16 cellular contexts compared by ENCODE assay signal in the genomic region with DNA sequence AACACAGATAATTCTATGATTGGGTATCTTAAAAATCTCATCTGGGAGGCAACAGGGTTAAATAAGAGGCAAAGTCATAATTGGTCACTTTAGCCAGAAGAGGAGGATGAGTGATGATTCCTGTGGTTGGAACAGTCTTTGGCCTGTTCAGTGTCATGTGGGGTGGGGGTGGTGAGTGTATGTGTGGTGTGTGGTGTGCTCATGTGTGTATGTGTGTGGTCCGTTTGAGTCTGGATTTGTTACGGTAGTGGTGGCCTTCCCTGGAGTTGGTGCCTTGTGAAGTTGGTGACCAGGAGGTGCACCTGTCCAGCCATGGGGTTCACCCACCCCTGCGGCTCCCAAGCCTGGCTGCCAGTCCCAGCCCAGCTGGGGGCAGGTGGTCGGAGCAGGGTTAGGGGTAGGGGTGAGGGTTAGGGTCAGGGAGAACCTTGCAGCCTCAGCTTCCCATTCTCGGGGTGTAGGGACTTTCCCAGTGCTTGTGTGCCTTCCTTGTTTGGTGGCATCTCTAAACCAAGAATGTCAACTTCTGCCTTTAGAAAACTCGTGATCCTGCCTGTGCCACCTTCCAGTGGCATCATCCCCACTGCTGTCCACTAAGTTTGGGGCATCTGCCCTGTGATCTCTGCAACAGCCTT.
DNase-seq lines count a peak whose midpoint lies in the region; ATAC-seq, FAIRE-seq and TF ChIP-seq lines count a peak whose summit lies in the region.
"Had no signal": no experiment of that assay in that cellular context is flagged by ENCODE, and none has a peak within 500 bp of the region (broad histone marks: within the 10 kb centered on the region; RNA-seq: fewer than 3 reads in every experiment).

No MANE protein-coding gene starts in this region.

- H2BK12ac ChIP-seq in mesenchymal stem cell (ENCODE audit: low read length in 2 of 2): no peak overlapping the region

- no peak overlapping the region for H3K27ac ChIP-seq in GM12878 (ENCODE audit: control insufficient read depth, insufficient read depth)
- H3K27ac ChIP-seq in mesenchymal stem cell (ENCODE audit: low read length, poor library complexity, severe bottlenecking): no peak overlapping the region
- H3K27ac ChIP-seq in brain microvascular endothelial cell: no peak overlapping the region
- H3K27ac ChIP-seq: RWPE1, vagina had no signal

- H3K9me3 Mint-ChIP-seq in stimulated activated naive CD8-positive, alpha-beta T cell treated with anti-CD3 and anti-CD28 coated beads, Interleukin-15, amount 100 ng/mL, for 72 hours: no peaks in the 10 kb centered on the region
- H3K9me3 Mint-ChIP-seq: CD8-positive, alpha-beta memory T cell; T-cell had no signal

- TF ChIP-seq RAD21 in GM12878 (IDR thresholded peaks at IDR 0.05; ENCODE audit: insufficient read depth, low read depth, low read length): no peak

- H2BK5ac ChIP-seq in mesenchymal stem cell (ENCODE audit: low read depth, low read length, poor library complexity, severe bottlenecking): no peak overlapping the region

- no peaks in the 10 kb centered on the region for H3K9me3 ChIP-seq in GM12878 (replicated peaks; ENCODE audit: control insufficient read depth, insufficient read depth, low read length)
- H3K9me3 ChIP-seq in mesenchymal stem cell (ENCODE audit: control insufficient read depth, low read length): no peaks in the 10 kb centered on the region
- H3K9me3 ChIP-seq: pancreas, vagina had no signal

- H2BK15ac ChIP-seq in mesenchymal stem cell (ENCODE audit: low read depth, poor library complexity, severe bottlenecking): no peak overlapping the region

- no peak for TF ChIP-seq POLR2A in GM12878 (IDR thresholded peaks at IDR 0.05; ENCODE audit: low read depth, low read length)

- H3K4me3 ChIP-seq in GM12878 (no peak overlapping the region), mesenchymal stem cell (ENCODE audit: insufficient read depth in 1 of 2, low read depth in 1 of 2, low read length in 2 of 2) (no peak overlapping the region), brain microvascular endothelial cell (ENCODE audit: low read depth, low read length) (no peak overlapping the region)
- H3K4me3 ChIP-seq: pancreas, vagina had no signal

- peak; percentile 38 for FAIRE-seq in GM12878 (lab: Jason Lieb, UNC)
- FAIRE-seq: HTR-8/SVneo, pancreas had no signal

- H3K18ac ChIP-seq in mesenchymal stem cell (ENCODE audit: low read depth in 1 of 2, low read length in 2 of 2): no peak overlapping the region

- H3K27me3 ChIP-seq in GM12878 (replicated peaks in 1 of 2; ENCODE audit: control insufficient read depth in 2 of 2, insufficient read depth in 2 of 2, low read length in 1 of 2) (no peaks in the 10 kb centered on the region), mesenchymal stem cell (ENCODE audit: control insufficient read depth in 1 of 2, insufficient read depth in 1 of 2, low read length in 2 of 2) (no peaks in the 10 kb centered on the region), brain microvascular endothelial cell (replicated peaks) (no peaks in the 10 kb centered on the region)
- H3K27me3 ChIP-seq: pancreas, vagina had no signal

- RAD21 ChIA-PET in GM12878 (lab: Charles Lee; ENCODE audit: unreplicated experiment): no interaction called here

- ATAC-seq in stimulated activated naive CD8-positive, alpha-beta T cell treated with anti-CD3 and anti-CD28 coated beads, Interleukin-15, Interleukin-2, amounts not matched to agents 100 U/mL and 50 U/mL, for 24 hours: peak; percentile 30
- no peak for ATAC-seq in stimulated activated naive CD8-positive, alpha-beta T cell treated with anti-CD3 and anti-CD28 coated beads, Interleukin-15, amount 100 ng/mL, for 72 hours
- ATAC-seq in GM12878 (peak; percentile 55), HG02623 (IDR thresholded peaks at IDR 0.05; ENCODE audit: unreplicated experiment) (no peak)
- ATAC-seq: T-cell had no signal

- in situ Hi-C loops in GM12878 (cut with MboI) (no loop called here), brain microvascular endothelial cell (cut with HindIII; ENCODE audit: low pct_ligation_motif_present, low sequenced_read_pairs) (no loop called here)

- H3K9ac ChIP-seq in GM12878 (ENCODE audit: control insufficient read depth, insufficient read depth, low read length) (no peak overlapping the region), mesenchymal stem cell (ENCODE audit: low read length) (no peak overlapping the region)

- H3K79me2 ChIP-seq in GM12878 (ENCODE audit: control insufficient read depth, insufficient read depth, low read length): no peaks in the 10 kb centered on the region

- H3K4me1 ChIP-seq in GM12878 (ENCODE audit: control insufficient read depth, insufficient read depth, low read length) (peaks cover 7% of the 10 kb centered on the region), mesenchymal stem cell (ENCODE audit: control insufficient read depth, insufficient read depth, low read depth, low read length) (no peaks in the 10 kb centered on the region)
- H3K4me1 ChIP-seq: pancreas, vagina had no signal

- no peak overlapping the region for H2AK5ac ChIP-seq in mesenchymal stem cell (ENCODE audit: low read length, severe bottlenecking)

- BruUV-seq in GM12878 (replicated peaks; lab: Mats Ljungman, UMichigan): no TSS peak

- H3K4me2 ChIP-seq in GM12878 (ENCODE audit: control insufficient read depth, insufficient read depth): no peak overlapping the region
- H3K4me2 ChIP-seq in mesenchymal stem cell (ENCODE audit: low read length, poor library complexity, severe bottlenecking): no peak overlapping the region

- SMC1A ChIA-PET in GM12878 (lab: Charles Lee; ENCODE audit: uncharacterized antibody, unreplicated experiment): interaction anchor here (1.1 to 1.9 kb wide), 3 partner anchors 8 to 130 kb away, joined by 4 to 5 read pairs (median 4); no protein-coding TSS in a partner anchor

- peak overlapping the region in 1 of 2 experiments; percentile 17 for H3K4ac ChIP-seq in mesenchymal stem cell (ENCODE audit: low read depth in 1 of 2, low read length in 2 of 2)

- CTCF ChIA-PET in GM12878 (lab: Yijun Ruan, JAX): interaction anchor here (1.2 to 1.6 kb wide), 3 partner anchors 8 to 354 kb away, joined by 3 to 6 read pairs (median 4); no protein-coding TSS in a partner anchor

- no peaks in the 10 kb centered on the region for H3K36me3 ChIP-seq in GM12878 (ENCODE audit: control insufficient read depth in 2 of 2, insufficient read depth in 2 of 2, low read length in 1 of 2)
- H3K36me3 ChIP-seq in mesenchymal stem cell (ENCODE audit: control insufficient read depth in 1 of 2, insufficient read depth in 2 of 2, low read depth in 1 of 2, low read length in 2 of 2): peaks cover 41 to 91% of the 10 kb centered on the region in 2 experiments
- H3K36me3 ChIP-seq in brain microvascular endothelial cell (replicated peaks): peaks cover 97% of the 10 kb centered on the region
- H3K36me3 ChIP-seq: pancreas had no signal

- no peak overlapping the region for H3K14ac ChIP-seq in mesenchymal stem cell (ENCODE audit: low read length in 2 of 2)

- 0 out of 4 replicates have a peak, but pooled peaks of 1 of the 2 experiments have one; percentile 19 for TF ChIP-seq EP300 in GM12878 (IDR thresholded peaks at IDR 0.05; ENCODE audit: borderline replicate concordance in 1 of 2, control insufficient read depth in 1 of 2, low read depth in 2 of 2, low read length in 2 of 2)

- 22% methylated on average over 6 of the region's 6 CpGs for WGBS in GM12878 (ENCODE audit: insufficient coverage, insufficient replicate concordance, low lambda C conversion rate, missing lambda C conversion rate)
- WGBS in mesenchymal stem cell: 92% methylated on average over 6 of the region's 6 CpGs

- H3K27ac Mint-ChIP-seq in stimulated activated naive CD8-positive, alpha-beta T cell treated with anti-CD3 and anti-CD28 coated beads, Interleukin-15, amount 100 ng/mL, for 72 hours: no peak overlapping the region
- H3K27ac Mint-ChIP-seq: CD8-positive, alpha-beta memory T cell; T-cell had no signal

- H3K23ac ChIP-seq in mesenchymal stem cell (ENCODE audit: low read length in 2 of 2): no peak overlapping the region

- H2AFZ ChIP-seq in GM12878 (ENCODE audit: control insufficient read depth, low read depth, low read length): no peak overlapping the region; the same call in 1 of the 2 replicates
- no peak overlapping the region for H2AFZ ChIP-seq in mesenchymal stem cell (ENCODE audit: low read depth, low read length)

- intact Hi-C loops in GM12878 (cut with micrococcal nuclease; ENCODE audit: unreplicated experiment): no loop called here

- H3K79me1 ChIP-seq in mesenchymal stem cell (replicated peaks; ENCODE audit: low read length, poor library complexity, severe bottlenecking): peaks cover 15% of the 10 kb centered on the region

- H2BK120ac ChIP-seq in mesenchymal stem cell (ENCODE audit: low read depth, low read length): no peak overlapping the region

- no peak overlapping the region for H3K4me3 Mint-ChIP-seq in stimulated activated naive CD8-positive, alpha-beta T cell treated with anti-CD3 and anti-CD28 coated beads, Interleukin-15, amount 100 ng/mL, for 72 hours
- H3K4me3 Mint-ChIP-seq: CD8-positive, alpha-beta memory T cell; T-cell had no signal

- TF ChIP-seq CTCF in GM12878 (IDR thresholded peaks at IDR 0.05 in 2 of 3, conservative IDR thresholded peaks at IDR 0.05 in 1 of 3; ENCODE audit: control insufficient read depth in 2 of 3, extremely low read depth in 1 of 3, insufficient read depth in 1 of 3, low read depth in 3 of 3, low read length in 3 of 3): no peak
- TF ChIP-seq CTCF in brain microvascular endothelial cell (IDR thresholded peaks at IDR 0.05; ENCODE audit: low read depth, low read length, missing control alignments): no peak

- H3K4me1 Mint-ChIP-seq in stimulated activated naive CD8-positive, alpha-beta T cell treated with anti-CD3 and anti-CD28 coated beads, Interleukin-15, amount 100 ng/mL, for 72 hours: no peaks in the 10 kb centered on the region

- no peak overlapping the region for H4K8ac ChIP-seq in mesenchymal stem cell (ENCODE audit: low read length)

- no peaks in the 10 kb centered on the region for H4K20me1 ChIP-seq in GM12878 (ENCODE audit: control insufficient read depth, insufficient read depth)

- DNase-seq in stimulated activated naive CD8-positive, alpha-beta T cell treated with anti-CD3 and anti-CD28 coated beads, Interleukin-15, Interleukin-2, amounts not matched to agents 100 U/mL and 50 U/mL, for 24 hours: no peak
- DNase-seq in stimulated activated naive CD8-positive, alpha-beta T cell treated with anti-CD3 and anti-CD28 coated beads, Interleukin-15, amount 100 ng/mL, for 72 hours: no peak
- DNase-seq in GM12878 (ENCODE audit: low read depth, low spot score): no peak
- DNase-seq in mesenchymal stem cell: peak; percentile 57
- DNase-seq in cerebellar cortex (ENCODE audit: low spot score): no peak
- no peak for DNase-seq in brain microvascular endothelial cell
- no peak for DNase-seq in activated effector memory CD4-positive, alpha-beta T cell treated with Interleukin-2 at 50 U/mL for 16 hours
- DNase-seq: activated effector memory CD4-positive, alpha-beta T cell treated with anti-CD3 and anti-CD28 coated beads, Interleukin-2, amount 50 U/mL, for 16 hours; CD8-positive, alpha-beta memory T cell; pancreas; stimulated activated naive CD4-positive, alpha-beta T cell treated with Interleukin-2 at 50 U/mL for 16 hours had no signal

- H4K91ac ChIP-seq in mesenchymal stem cell (ENCODE audit: low read length): no peak overlapping the region

- POLR2A ChIA-PET in GM12878 (lab: Charles Lee): interaction anchor here (0.6 to 0.9 kb wide), 2 partner anchors 8 to 129 kb away, joined by 4 to 6 read pairs; no protein-coding TSS in a partner anchor

- peaks cover 24% of the 10 kb centered on the region for H3K27me3 Mint-ChIP-seq in stimulated activated naive CD8-positive, alpha-beta T cell treated with anti-CD3 and anti-CD28 coated beads, Interleukin-15, amount 100 ng/mL, for 72 hours
- H3K27me3 Mint-ChIP-seq: CD8-positive, alpha-beta memory T cell had no signal

Comparison
In these comparisons a context has a peak if more than half of its experiments do, and no peak if none do; other contexts are left out.
1. ATAC-seq: peak in stimulated activated naive CD8-positive, alpha-beta T cell treated with anti-CD3 and anti-CD28 coated beads, Interleukin-15, Interleukin-2, amounts not matched to agents 100 U/mL and 50 U/mL, for 24 hours (single experiment) and GM12878 (single experiment); none in stimulated activated naive CD8-positive, alpha-beta T cell treated with anti-CD3 and anti-CD28 coated beads, Interleukin-15, amount 100 ng/mL, for 72 hours (single experiment) and HG02623 (single experiment).